Comparison of ENCODE assay signal across 24 cellular contexts in genomic region chr13:98826156-98826555, GRCh38.
DNase-seq lines count a peak whose midpoint lies in the region; ATAC-seq and TF ChIP-seq lines count a peak whose summit lies in the region.
"Had no signal": no experiment of that assay in that cellular context is flagged by ENCODE, and none has a peak within 500 bp of the region (broad histone marks: within the 10 kb centered on the region; RNA-seq: fewer than 3 reads in every experiment).

No MANE protein-coding gene starts in this region.

- TF ChIP-seq CTCF in OCI-LY7 (conservative IDR thresholded peaks at IDR 0.05; ENCODE audit: low read length) = no peak

- H3K4me1 ChIP-seq in OCI-LY7 (ENCODE audit: insufficient read depth, low read length, poor library complexity, severe bottlenecking) = peaks cover 15% of the 10 kb centered on the region
- no peaks in the 10 kb centered on the region for H3K4me1 ChIP-seq in CD8-positive, alpha-beta memory T cell (ENCODE audit: insufficient read depth, low read length)

- DNase-seq in activated naive CD8-positive, alpha-beta T cell treated with anti-CD3 and anti-CD28 coated beads for 36 hours = no peak
- DNase-seq in activated naive CD8-positive, alpha-beta T cell treated with anti-CD3 and anti-CD28 coated beads, Interleukin-2, amount 50 U/mL, for 24 hours = no peak
- peak; percentile 1 for DNase-seq in OCI-LY7 (ENCODE audit: low spot score)
- DNase-seq in inferior parietal cortex (ENCODE audit: extremely low spot score) = peak; percentile 39
- DNase-seq in superior temporal gyrus (ENCODE audit: extremely low spot score) = peak; percentile 45
- DNase-seq in CD8-positive, alpha-beta memory T cell = no peak
- no peak for DNase-seq in activated CD8-positive, alpha-beta T cell treated with anti-CD3 and anti-CD28 coated beads, Interleukin-2, amount 10 ng/mL, durations not matched to agents 7 days and 5 days
- DNase-seq in cerebellar cortex (ENCODE audit: low spot score) = no peak
- DNase-seq: activated CD4-positive, alpha-beta memory T cell treated with anti-CD3 and anti-CD28 coated beads, Interleukin-2, amount 10 ng/mL, durations not matched to agents 7 days and 5 days; activated CD4-positive, CD25-positive, alpha-beta regulatory T cell; activated naive CD4-positive, alpha-beta T cell; aorta; BE2C; central memory CD4-positive, alpha-beta T cell; effector CD4-positive, alpha-beta T cell; EL; erythroblast; foreskin melanocyte; H9; hippocampal formation; NCI-H2107; NCI-H526 had no signal

- BruUV-seq in OCI-LY7 (replicated peaks; lab: Mats Ljungman, UMichigan) = no TSS peak

- peaks cover 17% of the 10 kb centered on the region for H3K4me1 Mint-ChIP-seq in activated naive CD8-positive, alpha-beta T cell treated with anti-CD3 and anti-CD28 coated beads for 36 hours
- peaks cover 16% of the 10 kb centered on the region for H3K4me1 Mint-ChIP-seq in activated naive CD8-positive, alpha-beta T cell treated with anti-CD3 and anti-CD28 coated beads, Interleukin-2, amount 50 U/mL, for 24 hours
- H3K4me1 Mint-ChIP-seq in CD8-positive, alpha-beta memory T cell = no peaks in the 10 kb centered on the region
- peaks cover 28% of the 10 kb centered on the region for H3K4me1 Mint-ChIP-seq in activated CD8-positive, alpha-beta T cell treated with anti-CD3 and anti-CD28 coated beads, Interleukin-2, amount 10 ng/mL, durations not matched to agents 7 days and 5 days (ENCODE audit: low read depth)

- no peak for ATAC-seq in activated naive CD8-positive, alpha-beta T cell treated with anti-CD3 and anti-CD28 coated beads, Interleukin-2, amount 50 U/mL, for 24 hours
- no peak for ATAC-seq in activated CD8-positive, alpha-beta T cell treated with anti-CD3 and anti-CD28 coated beads, Interleukin-2, amount 10 ng/mL, durations not matched to agents 7 days and 5 days
- ATAC-seq: SK-N-SH treated with all-trans-retinoic acid at 6 μM for 48 hours had no signal

- no peak overlapping the region for H3K4me3 Mint-ChIP-seq in activated naive CD8-positive, alpha-beta T cell treated with anti-CD3 and anti-CD28 coated beads for 36 hours
- H3K4me3 Mint-ChIP-seq in activated naive CD8-positive, alpha-beta T cell treated with anti-CD3 and anti-CD28 coated beads, Interleukin-2, amount 50 U/mL, for 24 hours = no peak overlapping the region
- H3K4me3 Mint-ChIP-seq in CD8-positive, alpha-beta memory T cell = no peak overlapping the region
- H3K4me3 Mint-ChIP-seq in activated CD8-positive, alpha-beta T cell treated with anti-CD3 and anti-CD28 coated beads, Interleukin-2, amount 10 ng/mL, durations not matched to agents 7 days and 5 days = no peak overlapping the region
- H3K4me3 Mint-ChIP-seq: activated CD4-positive, alpha-beta memory T cell treated with anti-CD3 and anti-CD28 coated beads, Interleukin-2, amount 10 ng/mL, durations not matched to agents 7 days and 5 days had no signal

- CTCF ChIA-PET in OCI-LY7 (lab: Charles Lee; ENCODE audit: unreplicated experiment) = no interaction called here
- CTCF ChIA-PET in CD8-positive, alpha-beta memory T cell (lab: Charles Lee) = no interaction called here
- CTCF ChIA-PET in activated CD8-positive, alpha-beta T cell treated with anti-CD3 and anti-CD28 coated beads, Interleukin-2, amount 10 ng/mL, durations not matched to agents 7 days and 5 days (lab: Charles Lee) = interaction anchor here (0.8 to 1.4 kb wide), 2 partner anchors 14 to 17 kb away, joined by 3 to 6 read pairs; no protein-coding TSS in a partner anchor

- H3K9me2 ChIP-seq in OCI-LY7 (ENCODE audit: insufficient read depth, low read length) = no peaks in the 10 kb centered on the region

- no peaks in the 10 kb centered on the region for H4K20me1 ChIP-seq in OCI-LY7 (ENCODE audit: insufficient read depth, low read length)

- peak overlapping the region; percentile 23 for H3K4me3 ChIP-seq in OCI-LY7 (ENCODE audit: low read depth, low read length, poor library complexity, severe bottlenecking)
- H3K4me3 ChIP-seq in CD8-positive, alpha-beta memory T cell (ENCODE audit: low read length) = no peak overlapping the region

- H3K9me3 Mint-ChIP-seq in activated naive CD8-positive, alpha-beta T cell treated with anti-CD3 and anti-CD28 coated beads for 36 hours = no peaks in the 10 kb centered on the region
- no peaks in the 10 kb centered on the region for H3K9me3 Mint-ChIP-seq in activated naive CD8-positive, alpha-beta T cell treated with anti-CD3 and anti-CD28 coated beads, Interleukin-2, amount 50 U/mL, for 24 hours
- H3K9me3 Mint-ChIP-seq in CD8-positive, alpha-beta memory T cell = no peaks in the 10 kb centered on the region
- H3K9me3 Mint-ChIP-seq in activated CD8-positive, alpha-beta T cell treated with anti-CD3 and anti-CD28 coated beads, Interleukin-2, amount 10 ng/mL, durations not matched to agents 7 days and 5 days (ENCODE audit: insufficient read depth) = no peaks in the 10 kb centered on the region
- H3K9me3 Mint-ChIP-seq: activated CD4-positive, alpha-beta memory T cell treated with anti-CD3 and anti-CD28 coated beads, Interleukin-2, amount 10 ng/mL, durations not matched to agents 7 days and 5 days; H9 had no signal

- H3K9me3 ChIP-seq in OCI-LY7 (ENCODE audit: low read length) = no peaks in the 10 kb centered on the region
- no peaks in the 10 kb centered on the region for H3K9me3 ChIP-seq in CD8-positive, alpha-beta memory T cell (ENCODE audit: low read length)
- H3K9me3 ChIP-seq: BE2C had no signal

- peaks cover 13% of the 10 kb centered on the region; the same call in 1 of the 2 replicates for H3K36me3 ChIP-seq in OCI-LY7 (ENCODE audit: insufficient read depth, low read length)
- peaks cover 30% of the 10 kb centered on the region for H3K36me3 ChIP-seq in CD8-positive, alpha-beta memory T cell (ENCODE audit: insufficient read depth, low read length)
- H3K36me3 ChIP-seq: BE2C had no signal

- intact Hi-C loops in OCI-LY7 (cut with micrococcal nuclease; ENCODE audit: unreplicated experiment) = loop anchor here (5.0 kb wide), 1 partner anchor 379 kb away; no protein-coding TSS in a partner anchor

- peak overlapping the region; percentile 13 for H3K27ac ChIP-seq in OCI-LY7 (ENCODE audit: low read depth, low read length, poor library complexity, severe bottlenecking)
- no peak overlapping the region for H3K27ac ChIP-seq in CD8-positive, alpha-beta memory T cell (ENCODE audit: low read depth, low read length)
- H3K27ac ChIP-seq: HL-60 had no signal

- H2AFZ ChIP-seq in OCI-LY7 (ENCODE audit: low read length) = peak overlapping the region; percentile 57; the same call in 1 of the 2 replicates

- H3K36me3 Mint-ChIP-seq in activated naive CD8-positive, alpha-beta T cell treated with anti-CD3 and anti-CD28 coated beads for 36 hours = peaks cover 25% of the 10 kb centered on the region
- peaks cover 23% of the 10 kb centered on the region for H3K36me3 Mint-ChIP-seq in activated naive CD8-positive, alpha-beta T cell treated with anti-CD3 and anti-CD28 coated beads, Interleukin-2, amount 50 U/mL, for 24 hours (ENCODE audit: low read depth)
- peaks cover 40 to 93% (median 63%) of the 10 kb centered on the region in 3 donors for H3K36me3 Mint-ChIP-seq in CD8-positive, alpha-beta memory T cell
- H3K36me3 Mint-ChIP-seq in activated CD8-positive, alpha-beta T cell treated with anti-CD3 and anti-CD28 coated beads, Interleukin-2, amount 10 ng/mL, durations not matched to agents 7 days and 5 days (ENCODE audit: low read depth) = peaks cover 74% of the 10 kb centered on the region

- peak overlapping the region; percentile 33 for H3K4me2 ChIP-seq in OCI-LY7 (ENCODE audit: low read length)

- no peaks in the 10 kb centered on the region for H3K27me3 Mint-ChIP-seq in activated naive CD8-positive, alpha-beta T cell treated with anti-CD3 and anti-CD28 coated beads for 36 hours
- no peaks in the 10 kb centered on the region for H3K27me3 Mint-ChIP-seq in activated naive CD8-positive, alpha-beta T cell treated with anti-CD3 and anti-CD28 coated beads, Interleukin-2, amount 50 U/mL, for 24 hours
- no peaks in the 10 kb centered on the region for H3K27me3 Mint-ChIP-seq in CD8-positive, alpha-beta memory T cell
- H3K27me3 Mint-ChIP-seq in activated CD8-positive, alpha-beta T cell treated with anti-CD3 and anti-CD28 coated beads, Interleukin-2, amount 10 ng/mL, durations not matched to agents 7 days and 5 days (ENCODE audit: low read depth) = no peaks in the 10 kb centered on the region
- H3K27me3 Mint-ChIP-seq: activated CD4-positive, alpha-beta memory T cell treated with anti-CD3 and anti-CD28 coated beads, Interleukin-2, amount 10 ng/mL, durations not matched to agents 7 days and 5 days had no signal

- no peaks in the 10 kb centered on the region for H3K27me3 ChIP-seq in CD8-positive, alpha-beta memory T cell (ENCODE audit: insufficient read depth, low read length, poor library complexity, severe bottlenecking)
- H3K27me3 ChIP-seq: BE2C had no signal

- POLR2A ChIA-PET in OCI-LY7 (lab: Charles Lee) = interaction anchor here (0.5 kb wide), 1 partner anchor 504 kb away, joined by 3 read pairs; no protein-coding TSS in a partner anchor
- POLR2A ChIA-PET in CD8-positive, alpha-beta memory T cell (lab: Charles Lee) = no interaction called here
- POLR2A ChIA-PET in activated CD8-positive, alpha-beta T cell treated with anti-CD3 and anti-CD28 coated beads, Interleukin-2, amount 10 ng/mL, durations not matched to agents 7 days and 5 days (lab: Charles Lee) = no interaction called here

- H3K79me2 ChIP-seq in OCI-LY7 (ENCODE audit: insufficient read depth, low read depth, low read length) = no peaks in the 10 kb centered on the region

- peak overlapping the region; percentile 53 for H3K27ac Mint-ChIP-seq in activated naive CD8-positive, alpha-beta T cell treated with anti-CD3 and anti-CD28 coated beads for 36 hours
- no peak overlapping the region for H3K27ac Mint-ChIP-seq in activated naive CD8-positive, alpha-beta T cell treated with anti-CD3 and anti-CD28 coated beads, Interleukin-2, amount 50 U/mL, for 24 hours
- H3K27ac Mint-ChIP-seq in CD8-positive, alpha-beta memory T cell = no peak overlapping the region
- no peak overlapping the region for H3K27ac Mint-ChIP-seq in activated CD8-positive, alpha-beta T cell treated with anti-CD3 and anti-CD28 coated beads, Interleukin-2, amount 10 ng/mL, durations not matched to agents 7 days and 5 days
- H3K27ac Mint-ChIP-seq: activated CD4-positive, alpha-beta memory T cell treated with anti-CD3 and anti-CD28 coated beads, Interleukin-2, amount 10 ng/mL, durations not matched to agents 7 days and 5 days had no signal

Comparison
In these comparisons a context has a peak if more than half of its experiments do, and no peak if none do; other contexts are left out.
1. DNase-seq: peak in OCI-LY7 (single experiment), inferior parietal cortex (single experiment) and superior temporal gyrus (single experiment); none in activated naive CD8-positive, alpha-beta T cell treated with anti-CD3 and anti-CD28 coated beads for 36 hours (single experiment), activated naive CD8-positive, alpha-beta T cell treated with anti-CD3 and anti-CD28 coated beads, Interleukin-2, amount 50 U/mL, for 24 hours (single experiment), CD8-positive, alpha-beta memory T cell (0 of 5), activated CD8-positive, alpha-beta T cell treated with anti-CD3 and anti-CD28 coated beads, Interleukin-2, amount 10 ng/mL, durations not matched to agents 7 days and 5 days (single experiment) and cerebellar cortex (single experiment).